ENCODE assay signal across 32 cellular contexts in genomic region chr10:117126034-117126433, GRCh38. TPM values are rescaled to one million over a fixed set of nuclear protein-coding genes. Genes with fewer than 3 reads are reported as not detected.
"Had no signal": no experiment of that assay in that cellular context is flagged by ENCODE, and none has a peak within 500 bp of the region (broad histone marks: within the 10 kb centered on the region; RNA-seq: fewer than 3 reads in every experiment).

No MANE protein-coding gene starts in this region.

- H3K4me3 ChIP-seq: ascending aorta, cardiac muscle cell, MG63, SJCRH30, SK-N-MC had no signal

- H3K9me3 Mint-ChIP-seq: activated CD4-positive, alpha-beta T cell treated with anti-CD3 and anti-CD28 coated beads, Interleukin-2, amount 10 ng/mL, durations not matched to agents 24 days and 14 days; activated naive CD4-positive, alpha-beta T cell treated with anti-CD3 and anti-CD28 coated beads, Interleukin-2, amount 50 U/mL, for 24 hours; activated naive CD8-positive, alpha-beta T cell treated with anti-CD3 and anti-CD28 coated beads, Interleukin-2, amount 10 ng/mL, durations not matched to agents 7 days and 5 days; activated T-cell treated with anti-CD3 and anti-CD28 coated beads, Interleukin-2, amount 50 U/mL, for 24 hours; activated T-helper 2 cell treated with anti-CD3 and anti-CD28 coated beads, Interferon-gamma antibody, Interleukin-2, Interleukin-4, amounts not matched to agents 10 μg/mL and 5 μg/mL and 100 μg/mL, durations not matched to agents 14 hours and 24 hours and 36 hours had no signal

- DNase-seq: activated CD4-positive, alpha-beta T cell treated with anti-CD3 and anti-CD28 coated beads, Interleukin-2, amount 10 ng/mL, durations not matched to agents 24 days and 14 days; activated CD4-positive, alpha-beta T cell treated with anti-CD3 and anti-CD28 coated beads, Interleukin-2, amount 50 U/mL, for 48 hours; activated CD8-positive, alpha-beta T cell treated with anti-CD3 and anti-CD28 coated beads, Interleukin-2, amount 10 ng/mL, durations not matched to agents 7 days and 5 days; activated gamma-delta T cell; activated naive CD4-positive, alpha-beta T cell treated with Interleukin-2 at 50 U/mL for 16 hours; activated naive CD8-positive, alpha-beta T cell treated with anti-CD3 and anti-CD28 coated beads, Interleukin-2, amount 10 ng/mL, durations not matched to agents 7 days and 5 days; activated T-cell treated with anti-CD3 and anti-CD28 coated beads, Interleukin-2, amount 50 U/mL, for 24 hours; amygdala; Kasumi-1; KG1; MG63; MV-4-11; NCI-H1092; NCI-H1436 treated with DMSO at 0.1 percent for 48 hours; NCI-H1694 treated with DMSO at 0.1 percent for 48 hours; NCI-H2029; NCI-H2107; NCI-H2171; NCI-H226; NCI-H446 treated with DMSO at 0.1 percent for 48 hours; NCI-H524; SHP77; SJCRH30; WERI-Rb-1 had no signal

- H3K27ac Mint-ChIP-seq: activated CD4-positive, alpha-beta T cell treated with anti-CD3 and anti-CD28 coated beads, Interleukin-2, amount 10 ng/mL, durations not matched to agents 24 days and 14 days; activated CD8-positive, alpha-beta T cell treated with anti-CD3 and anti-CD28 coated beads, Interleukin-2, amount 10 ng/mL, durations not matched to agents 7 days and 5 days; activated naive CD4-positive, alpha-beta T cell treated with anti-CD3 and anti-CD28 coated beads, Interleukin-2, amount 50 U/mL, for 24 hours; activated naive CD8-positive, alpha-beta T cell treated with anti-CD3 and anti-CD28 coated beads, Interleukin-2, amount 10 ng/mL, durations not matched to agents 7 days and 5 days; activated T-cell treated with anti-CD3 and anti-CD28 coated beads, Interleukin-2, amount 50 U/mL, for 24 hours; activated T-helper 2 cell treated with anti-CD3 and anti-CD28 coated beads, Interferon-gamma antibody, Interleukin-2, Interleukin-4, amounts not matched to agents 10 μg/mL and 5 μg/mL and 100 μg/mL, durations not matched to agents 14 hours and 24 hours and 36 hours had no signal

- H3K4me3 Mint-ChIP-seq: activated CD4-positive, alpha-beta T cell treated with anti-CD3 and anti-CD28 coated beads, Interleukin-2, amount 10 ng/mL, durations not matched to agents 24 days and 14 days; activated CD8-positive, alpha-beta T cell treated with anti-CD3 and anti-CD28 coated beads, Interleukin-2, amount 10 ng/mL, durations not matched to agents 7 days and 5 days; activated naive CD4-positive, alpha-beta T cell treated with anti-CD3 and anti-CD28 coated beads, Interleukin-2, amount 50 U/mL, for 24 hours; activated naive CD8-positive, alpha-beta T cell treated with anti-CD3 and anti-CD28 coated beads, Interleukin-2, amount 10 ng/mL, durations not matched to agents 7 days and 5 days; activated T-cell treated with anti-CD3 and anti-CD28 coated beads, Interleukin-2, amount 50 U/mL, for 24 hours had no signal

- H3K4me1 ChIP-seq: ascending aorta had no signal

- H3K9me3 ChIP-seq: ascending aorta, MG63, SJCRH30 had no signal

- H3K36me3 ChIP-seq: ascending aorta, cardiac muscle cell, MG63, SJCRH30, WERI-Rb-1 had no signal

- H3K27me3 ChIP-seq: ascending aorta, MG63, SJCRH30 had no signal

RNA-seq across cellular contexts. Expression of gene VAX1, which starts 12.0 kb away (rescaled TPM):
- total RNA-seq: activated CD4-positive, alpha-beta T cell treated with anti-CD3 and anti-CD28 coated beads, Interleukin-2, amount 10 ng/mL, durations not matched to agents 24 days and 14 days; activated CD8-positive, alpha-beta T cell treated with anti-CD3 and anti-CD28 coated beads, Interleukin-2, amount 10 ng/mL, durations not matched to agents 7 days and 5 days; activated naive CD8-positive, alpha-beta T cell treated with anti-CD3 and anti-CD28 coated beads, Interleukin-2, amount 10 ng/mL, durations not matched to agents 7 days and 5 days; activated T-helper 2 cell treated with anti-CD3 and anti-CD28 coated beads, Interferon-gamma antibody, Interleukin-2, Interleukin-4, amounts not matched to agents 10 μg/mL and 5 μg/mL and 100 μg/mL, durations not matched to agents 14 hours and 24 hours and 36 hours; ascending aorta; cardiac muscle cell; RPMI7951; SJCRH30; T-helper 1 cell treated with Interleukin-12 subunit alpha and Interleukin-12 subunit beta and Interleukin-4 antibody, amounts not matched to agents 30 ng/mL and 1 ng/mL, for 36 hours; T-helper 2 cell treated with Interferon-gamma antibody and Interleukin-4, amounts not matched to agents 100 ng/mL and 5 ng/mL, for 36 hours had no signal
